31 cellular contexts compared by ENCODE assay signal in the genomic region with DNA sequence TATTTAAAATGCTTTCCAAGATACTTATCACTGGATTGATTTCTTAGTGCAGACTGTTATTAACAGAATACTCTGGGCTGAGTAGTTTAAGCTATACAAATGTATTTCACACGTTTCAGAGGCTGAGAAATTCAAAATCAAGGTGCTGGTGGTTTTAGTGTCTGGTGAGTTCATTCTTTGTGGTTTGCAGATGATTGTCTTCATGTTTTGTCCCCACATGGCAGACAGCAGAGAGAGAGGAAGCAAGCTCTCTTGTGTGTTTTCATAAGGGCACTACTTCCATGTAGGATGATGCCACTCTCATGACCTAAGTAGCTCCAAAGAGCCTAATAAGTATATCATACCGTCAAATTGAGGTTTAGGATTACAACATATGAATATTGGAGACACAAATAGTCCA.
"Had no signal": no experiment of that assay in that cellular context is flagged by ENCODE, and none has a peak within 500 bp of the region (broad histone marks: within the 10 kb centered on the region; RNA-seq: fewer than 3 reads in every experiment).

No MANE protein-coding gene starts in this region.

- FAIRE-seq: bronchial epithelial cell, TTC549 had no signal

- H3K4me1 ChIP-seq: Peyer's patch, SJSA1 had no signal

- H3K27me3 ChIP-seq: Peyer's patch, SJSA1 had no signal

- H3K27ac ChIP-seq: Peyer's patch, SJSA1 had no signal

- DNase-seq: activated CD4-positive, alpha-beta T cell treated with anti-CD3 and anti-CD28 coated beads, Interleukin-2, amount 10 ng/mL, durations not matched to agents 24 days and 14 days; activated CD4-positive, alpha-beta T cell treated with anti-CD3 and anti-CD28 coated beads, Interleukin-2, amount 50 U/mL, for 4 hours; activated CD8-positive, alpha-beta T cell treated with anti-CD3 and anti-CD28 coated beads for 36 hours; activated effector memory CD4-positive, alpha-beta T cell treated with anti-CD3 and anti-CD28 coated beads, Interleukin-2, amount 50 U/mL, for 16 hours; activated naive CD4-positive, alpha-beta T cell treated with Interleukin-2 at 50 U/mL for 16 hours; activated naive CD8-positive, alpha-beta T cell treated with anti-CD3 and anti-CD28 coated beads, Interleukin-2, amount 10 ng/mL, durations not matched to agents 7 days and 5 days; activated T-cell treated with anti-CD3 and anti-CD28 coated beads, Interleukin-2, amount 50 U/mL, for 1 hour; activated T-cell treated with anti-CD3 and anti-CD28 coated beads, Interleukin-2, amount 50 U/mL, for 72 hours; caudate nucleus; cerebellar nuclear complex; Karpas-422; KBM-7; NCI-H1048; NCI-H1105 treated with DMSO at 0.1 percent for 48 hours; NCI-H1436; NCI-H1694; NCI-H1930; NCI-H2081 treated with DMSO at 0.1 percent for 48 hours; NCI-H226; NCI-H446 treated with DMSO at 0.1 percent for 48 hours; NCI-H524; NCI-H69; NCI-H82; PC-3; Peyer's patch; RPMI8226; SHP77 treated with DMSO at 0.1 percent for 48 hours; SK-N-SH had no signal

- H3K4me3 ChIP-seq: Peyer's patch, SJSA1 had no signal

- H3K9me3 ChIP-seq: Peyer's patch, SJSA1, SK-N-SH had no signal

- H3K36me3 ChIP-seq: Peyer's patch, SJSA1 had no signal
